In genomic region chrX:46912098-46912672, GRCh38 we compare ENCODE assay signal across 8 cellular contexts. TPM values are rescaled to one million over a fixed set of nuclear protein-coding genes. Genes with fewer than 3 reads are reported as not detected.
A peak's percentile ranks its signal among the peaks of the same experiment; 100 is the strongest.
DNase-seq lines count a peak whose midpoint lies in the region; ATAC-seq and TF ChIP-seq lines count a peak whose summit lies in the region.

TSS of gene JADE3 (plus strand) at chrX:46912421. CDS start at chrX:46984895, 72,474 bp downstream.

- peak; percentile 40 for ATAC-seq in activated T-helper 17 cell treated with anti-CD3 and anti-CD28 coated beads, Interleukin-2, amount 50 U/mL, for 72 hours (replicated peaks)
- peak; percentile 75 to 79 for ATAC-seq in natural killer cell treated with Interleukin-12 subunit alpha and Interleukin-12 subunit beta and Interleukin-15 and Interleukin-18, amount 100 ng/mL, for 72 hours

- no peaks in the 10 kb centered on the region for H3K36me3 ChIP-seq in HUES64 (ENCODE audit: insufficient read depth, low read length)
- no peaks in the 10 kb centered on the region for H3K36me3 ChIP-seq in urinary bladder (ENCODE audit: insufficient read depth)

- H3K36me3 Mint-ChIP-seq in activated T-helper 17 cell treated with anti-CD3 and anti-CD28 coated beads, Interleukin-2, amount 50 U/mL, for 72 hours (ENCODE audit: low read depth) = no peaks in the 10 kb centered on the region
- no peaks in the 10 kb centered on the region for H3K36me3 Mint-ChIP-seq in natural killer cell treated with Interleukin-12 subunit alpha and Interleukin-12 subunit beta and Interleukin-15 and Interleukin-18, amount 100 ng/mL, for 72 hours

- no peak for TF ChIP-seq CTCF in foreskin fibroblast (IDR thresholded peaks at IDR 0.05; ENCODE audit: low read depth, low read length)

- H3K27ac ChIP-seq in HUES64 (ENCODE audit: low read depth, low read length) (peak within 1 kb of the TSS; percentile 68; the same call in 1 of the 2 replicates), urinary bladder (ENCODE audit: low read depth) (no peak within 1 kb of the TSS)

- H3K9me3 Mint-ChIP-seq in activated T-helper 17 cell treated with anti-CD3 and anti-CD28 coated beads, Interleukin-2, amount 50 U/mL, for 72 hours = no peaks in the 10 kb centered on the region
- H3K9me3 Mint-ChIP-seq in natural killer cell treated with Interleukin-12 subunit alpha and Interleukin-12 subunit beta and Interleukin-15 and Interleukin-18, amount 100 ng/mL, for 72 hours = no peaks in the 10 kb centered on the region

- peak within 1 kb of the TSS; percentile 81 for H3K9ac ChIP-seq in HUES64 (ENCODE audit: low read depth, low read length)

- peaks cover 3% of the 10 kb centered on the region for H3K4me1 Mint-ChIP-seq in activated T-helper 17 cell treated with anti-CD3 and anti-CD28 coated beads, Interleukin-2, amount 50 U/mL, for 72 hours
- H3K4me1 Mint-ChIP-seq in natural killer cell treated with Interleukin-12 subunit alpha and Interleukin-12 subunit beta and Interleukin-15 and Interleukin-18, amount 100 ng/mL, for 72 hours (ENCODE audit: low read depth in 2 of 2) = peaks cover 6 to 8% of the 10 kb centered on the region in 2 donors

- peaks cover 23% of the 10 kb centered on the region for H3K27me3 Mint-ChIP-seq in activated T-helper 17 cell treated with anti-CD3 and anti-CD28 coated beads, Interleukin-2, amount 50 U/mL, for 72 hours
- peaks cover 28 to 44% of the 10 kb centered on the region in 2 donors for H3K27me3 Mint-ChIP-seq in natural killer cell treated with Interleukin-12 subunit alpha and Interleukin-12 subunit beta and Interleukin-15 and Interleukin-18, amount 100 ng/mL, for 72 hours

- no peaks in the 10 kb centered on the region for H3K9me3 ChIP-seq in HUES64 (ENCODE audit: insufficient read depth, low read depth, low read length)

- H3K27ac Mint-ChIP-seq in activated T-helper 17 cell treated with anti-CD3 and anti-CD28 coated beads, Interleukin-2, amount 50 U/mL, for 72 hours = no peak within 1 kb of the TSS
- no peak within 1 kb of the TSS for H3K27ac Mint-ChIP-seq in natural killer cell treated with Interleukin-12 subunit alpha and Interleukin-12 subunit beta and Interleukin-15 and Interleukin-18, amount 100 ng/mL, for 72 hours

- peak within 1 kb of the TSS; percentile 83 for H3K4me3 ChIP-seq in HUES64 (ENCODE audit: low read length)
- H3K4me3 ChIP-seq in foreskin fibroblast (ENCODE audit: low read depth in 1 of 2, low read length in 2 of 2) = peak within 1 kb of the TSS; percentile 64
- peak within 1 kb of the TSS; percentile 77 for H3K4me3 ChIP-seq in urinary bladder (ENCODE audit: low read depth, low read length)

- H3K27me3 ChIP-seq in HUES64 (ENCODE audit: insufficient read depth, low read length) = no peaks in the 10 kb centered on the region

- DNase-seq in SKM-1 treated with dmso at 0.1 percent for 144 hours (lab: John Stamatoyannopoulos, UW; ENCODE audit: unreplicated experiment) (peak; percentile 7), SKM-1 (lab: John Stamatoyannopoulos, UW; ENCODE audit: unreplicated experiment) (no peak), NOMO-1 treated with DMSO at 0.1 percent for 48 hours (lab: John Stamatoyannopoulos, UW; ENCODE audit: unreplicated experiment) (peak; percentile 50), foreskin fibroblast (peak; percentile 62 to 82)
- DNase-seq in natural killer cell treated with Interleukin-12 subunit alpha and Interleukin-12 subunit beta and Interleukin-15 and Interleukin-18, amount 100 ng/mL, for 72 hours (ENCODE audit: low spot score) = peak; percentile 61

- H3K4me1 ChIP-seq in HUES64 (ENCODE audit: insufficient read depth, low read length) = 0 out of 2 replicates have a peak, but pooled peaks cover 9% of the 10 kb centered on the region
- peaks cover 1% of the 10 kb centered on the region for H3K4me1 ChIP-seq in urinary bladder (ENCODE audit: insufficient read depth)

- 1% methylated on average over 62 of the region's 71 CpGs for WGBS in HUES64
- under 1% methylated on average over 63 of the region's 71 CpGs for WGBS in urinary bladder

- H3K4me3 Mint-ChIP-seq in activated T-helper 17 cell treated with anti-CD3 and anti-CD28 coated beads, Interleukin-2, amount 50 U/mL, for 72 hours = peak within 1 kb of the TSS; percentile 69
- H3K4me3 Mint-ChIP-seq in natural killer cell treated with Interleukin-12 subunit alpha and Interleukin-12 subunit beta and Interleukin-15 and Interleukin-18, amount 100 ng/mL, for 72 hours = peak within 1 kb of the TSS; percentile 77

RNA-seq across cellular contexts. Expression of gene JADE3, which starts in this region (rescaled TPM):
- 13.4 TPM for polyA plus RNA-seq in HUES64 (2013, experiment 1 of 2)
- polyA plus RNA-seq in HUES64 (2013, experiment 2 of 2) = 11.8 TPM
- total RNA-seq in activated T-helper 17 cell treated with anti-CD3 and anti-CD28 coated beads, Interleukin-2, amount 50 U/mL, for 72 hours = 1 to 10 TPM in 1 of 2 donors, under 1 TPM in 1; 0.54 to 1.3 TPM
- 1 to 10 TPM in 1 of 2 donors, under 1 TPM in 1; 0.43 to 1.1 TPM for total RNA-seq in natural killer cell treated with Interleukin-12 subunit alpha and Interleukin-12 subunit beta and Interleukin-15 and Interleukin-18, amount 100 ng/mL, for 72 hours
- 9.0 TPM for total RNA-seq in urinary bladder
- 5.8 TPM for polyA plus RNA-seq in urinary bladder
